14 cellular contexts compared by ENCODE assay signal in the genomic region with DNA sequence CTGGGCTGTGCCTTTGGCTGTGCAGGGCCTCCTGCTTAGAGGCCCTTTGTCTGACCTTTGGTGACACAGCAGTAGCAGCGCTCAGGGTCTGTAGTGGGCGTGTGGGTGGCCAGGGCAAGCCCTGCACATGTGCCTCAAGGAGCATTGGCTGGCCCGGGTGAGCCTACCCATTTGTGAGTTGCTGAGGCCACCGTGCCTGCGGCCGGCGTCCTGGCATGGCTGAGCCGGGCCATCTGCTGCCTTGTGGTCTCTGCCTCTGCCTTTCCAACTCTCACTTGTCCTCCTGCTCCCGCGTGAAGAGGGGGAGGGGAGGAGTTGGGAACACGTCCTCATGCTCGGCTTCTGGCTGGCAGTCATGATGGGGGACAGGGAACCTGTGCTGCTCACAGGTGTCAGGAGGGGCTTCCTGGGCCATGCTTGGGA. TPM values are rescaled to one million over a fixed set of nuclear protein-coding genes. Genes with fewer than 3 reads are reported as not detected.
DNase-seq lines count a peak whose midpoint lies in the region; ATAC-seq, FAIRE-seq and TF ChIP-seq lines count a peak whose summit lies in the region.
"Had no signal": no experiment of that assay in that cellular context is flagged by ENCODE, and none has a peak within 500 bp of the region (broad histone marks: within the 10 kb centered on the region; RNA-seq: fewer than 3 reads in every experiment).

No MANE protein-coding gene starts in this region.

- intact Hi-C loops in K562 (cut with micrococcal nuclease): no loop called here

- H3K27me3 Mint-ChIP-seq in neural crest cell (ENCODE audit: low read depth): no peaks in the 10 kb centered on the region

- H3K36me3 ChIP-seq in K562 (ENCODE audit: control insufficient read depth, insufficient read depth, low read length): peaks cover 73% of the 10 kb centered on the region

- POLR2A ChIA-PET in K562 (lab: Yijun Ruan, JAX): no interaction called here

- peak overlapping the region; percentile 92 for H3K27ac Mint-ChIP-seq in neural crest cell (ENCODE audit: unreplicated experiment)

- H3K27ac ChIP-seq in K562 (ENCODE audit: extremely low read depth, low read depth, low read length): no peak overlapping the region
- H3K27ac ChIP-seq: 22Rv1, body of pancreas had no signal

- TF ChIP-seq EP300 in K562 (IDR thresholded peaks at IDR 0.05; ENCODE audit: low read length): no peak

- 86% methylated on average over 11 of the region's 12 CpGs for WGBS in K562 (ENCODE audit: insufficient coverage, low coverage, missing lambda C conversion rate)

- H3K36me3 Mint-ChIP-seq in neural crest cell (ENCODE audit: low read depth): peaks cover 13% of the 10 kb centered on the region

- H3K4me3 Mint-ChIP-seq in neural crest cell: peak overlapping the region; percentile 38

- no peaks in the 10 kb centered on the region for H3K9me3 Mint-ChIP-seq in neural crest cell

- in situ Hi-C loops in K562 (cut with MboI): no loop called here

- peaks cover 26 to 43% of the 10 kb centered on the region in 2 experiments for H3K4me1 ChIP-seq in K562 (replicated peaks in 1 of 2; ENCODE audit: control insufficient read depth in 2 of 2, insufficient read depth in 2 of 2, low read length in 2 of 2)
- H3K4me1 ChIP-seq: body of pancreas had no signal

- no peak for TF ChIP-seq CTCF in K562 (IDR thresholded peaks at IDR 0.05 in 2 of 3, conservative IDR thresholded peaks at IDR 0.05 in 1 of 3; ENCODE audit: insufficient read depth in 2 of 3, low read depth in 1 of 3, low read length in 3 of 3)
- no peak for TF ChIP-seq CTCF in neural crest cell (conservative IDR thresholded peaks at IDR 0.05)

- H3K27me3 ChIP-seq in K562 (ENCODE audit: control insufficient read depth in 2 of 2, insufficient read depth in 2 of 2, low read length in 2 of 2): no peaks in the 10 kb centered on the region
- H3K27me3 ChIP-seq: body of pancreas, heart left ventricle had no signal

- no peaks in the 10 kb centered on the region for H4K20me1 ChIP-seq in K562 (replicated peaks; ENCODE audit: control insufficient read depth, insufficient read depth, low read length)

- H3K9me1 ChIP-seq in K562 (ENCODE audit: control insufficient read depth, insufficient read depth, low read length): peaks cover 3% of the 10 kb centered on the region

- H3K4me2 ChIP-seq in K562 (ENCODE audit: insufficient read depth, low read length): no peak overlapping the region

- no TSS peak for BruUV-seq in K562 (replicated peaks; lab: Mats Ljungman, UMichigan)

- TF ChIP-seq RAD21 in K562 (CRISPR knock-in tag; conservative IDR thresholded peaks at IDR 0.05 in 1 of 2, IDR thresholded peaks at IDR 0.05 in 1 of 2): no peak

- peak overlapping the region in 1 of 2 experiments; percentile 66; a peak in 1 of 4 replicates for H3K9ac ChIP-seq in K562 (ENCODE audit: insufficient read depth in 1 of 2, low read depth in 2 of 2, low read length in 2 of 2)

- H2AFZ ChIP-seq in K562 (ENCODE audit: low read depth, low read length): no peak overlapping the region

- ATAC-seq in K562: no peak
- ATAC-seq: body of pancreas, heart left ventricle had no signal

- DNase-seq in DMS 273 (lab: John Stamatoyannopoulos, UW; ENCODE audit: unreplicated experiment) (peak; percentile 48), DMS 273 treated with DMSO at 0.1 percent for 48 hours (lab: John Stamatoyannopoulos, UW) (no peak), NCI-H82 treated with DMSO at 0.1 percent for 48 hours (lab: John Stamatoyannopoulos, UW; ENCODE audit: unreplicated experiment) (peak; percentile 19), K562 (ENCODE audit: extremely low read depth in 1 of 4, low spot score in 3 of 4) (peak in 1 of 4 experiments; percentile 13), neural crest cell (ENCODE audit: low read depth, low spot score) (no peak), NCI-H1417 treated with DMSO at 0.1 percent for 48 hours (lab: John Stamatoyannopoulos, UW) (no peak), NCI-H526 (lab: John Stamatoyannopoulos, UW) (no peak), HTR-8/SVneo (ENCODE audit: insufficient read length, low spot score) (no peak)
- DNase-seq: heart left ventricle, mesenchymal stem cell, NCI-H2171 had no signal

- no peak overlapping the region for H3K4me3 ChIP-seq in K562
- H3K4me3 ChIP-seq: body of pancreas, heart left ventricle had no signal

- FAIRE-seq in K562 (lab: Jason Lieb, UNC) (no peak), HTR-8/SVneo (lab: Jason Lieb, UNC) (no peak)
- FAIRE-seq: endothelial cell of umbilical vein had no signal

- peaks cover 4% of the 10 kb centered on the region; the same call in 1 of the 3 replicates for H3K79me2 ChIP-seq in K562 (ENCODE audit: control insufficient read depth, insufficient read depth, low read length)

- H3K9me3 ChIP-seq in K562 (replicated peaks; ENCODE audit: control insufficient read depth, insufficient read depth, low read depth, low read length): no peaks in the 10 kb centered on the region
- H3K9me3 ChIP-seq: body of pancreas, heart left ventricle had no signal

- CTCF ChIA-PET in K562 (lab: Yijun Ruan, JAX; ENCODE audit: low intra/inter-chr PET ratio): no interaction called here

- no peak for TF ChIP-seq POLR2A in K562 (conservative IDR thresholded peaks at IDR 0.05)

- peaks cover 12% of the 10 kb centered on the region for H3K4me1 Mint-ChIP-seq in neural crest cell

RNA-seq across cellular contexts. Expression of gene ORAI2, which starts 9.2 kb away (rescaled TPM):
- total RNA-seq in K562 (2011; cell fraction: chromatin; rRNA removed; ENCODE audit: low replicate concordance): 18.4 and 52.2 TPM in 2 replicates
- total RNA-seq in K562 (2011; cell fraction: nucleolus; rRNA removed): 30.3 and 37.7 TPM in 2 replicates
- total RNA-seq in K562 (2011; cell fraction: nucleoplasm; rRNA removed): 25.7 and 31.2 TPM in 2 replicates
- 18.3 and 23.1 TPM in 2 replicates for total RNA-seq in K562 (2014; rRNA removed)
- total RNA-seq in K562 (2014; rRNA removed; fragmentation: Illumina TruSeq; extraction: Trizol): 4.0 and 4.1 TPM in 2 replicates
- 9.0 and 9.2 TPM in 2 replicates for total RNA-seq in K562 (2015; rRNA removed; fragmentation: Illumina TruSeq; extraction: Trizol)
- 23.5 and 27.7 TPM in 2 replicates for total RNA-seq in K562 (2021)
- 14.3 and 16.0 TPM in 2 replicates for polyA plus RNA-seq in K562 (2011; rRNA removed)
- 32.8 and 91.3 TPM in 2 replicates for polyA plus RNA-seq in K562 (2011; cell fraction: cytosol; rRNA removed)
- polyA plus RNA-seq in K562 (2011; cell fraction: nucleus; rRNA removed): 5.5 and 11.5 TPM in 2 replicates
- 34.3 and 36.5 TPM in 2 replicates for polyA plus RNA-seq in K562 (2012)
- polyA plus RNA-seq in K562 (2014; fragmentation: Illumina TruSeq; extraction: Trizol): 7.7 and 18.6 TPM in 2 replicates
- 1 to 10 TPM; 1.1 to 2.0 TPM for polyA plus RNA-seq in K562 (2014; fragmentation: Nextera tagmentation; extraction: Ambion mirVana)
- polyA plus RNA-seq in K562 (2014; rRNA removed): 16.7 and 18.9 TPM in 2 replicates
- 11.4 and 21.4 TPM in 2 replicates for polyA minus RNA-seq in K562 (2011; rRNA and poly(A)+ RNA removed)
- 35.3 and 38.1 TPM in 2 replicates for polyA minus RNA-seq in K562 (2011; cell fraction: cytosol; rRNA and poly(A)+ RNA removed)
- 4.0 and 4.6 TPM in 2 replicates for polyA minus RNA-seq in K562 (2011; cell fraction: nucleus; rRNA and poly(A)+ RNA removed)
- total RNA-seq in neural crest cell: 48.5 and 51.3 TPM in 2 replicates

RNA-seq across cellular contexts. Expression of gene PRKRIP1, which starts 28.0 kb away (rescaled TPM):
- total RNA-seq in K562 (2011; cell fraction: chromatin; rRNA removed; ENCODE audit: low replicate concordance): 41.9 and 63.9 TPM in 2 replicates
- total RNA-seq in K562 (2011; cell fraction: nucleolus; rRNA removed): 59.3 and 69.9 TPM in 2 replicates
- total RNA-seq in K562 (2011; cell fraction: nucleoplasm; rRNA removed): 40.8 and 43.3 TPM in 2 replicates
- total RNA-seq in K562 (2014; rRNA removed) (40.0 and 44.6 TPM in 2 replicates), K562 (2014; rRNA removed; fragmentation: Illumina TruSeq; extraction: Trizol) (14.8 and 15.9 TPM in 2 replicates), K562 (2015; rRNA removed; fragmentation: Illumina TruSeq; extraction: Trizol) (25.3 and 27.3 TPM in 2 replicates), K562 (2021) (25.2 and 33.9 TPM in 2 replicates), neural crest cell (38.3 and 41.9 TPM in 2 replicates)
- polyA plus RNA-seq in K562 (2011; rRNA removed) (17.2 and 18.1 TPM in 2 replicates), K562 (2014; fragmentation: Illumina TruSeq; extraction: Trizol) (19.3 and 19.8 TPM in 2 replicates), K562 (2014; fragmentation: Nextera tagmentation; extraction: Ambion mirVana) (10 to 100 TPM; 14.9 to 19.6 TPM), K562 (2014; rRNA removed) (48.6 and 52.1 TPM in 2 replicates)
- 15.5 and 21.3 TPM in 2 replicates for polyA plus RNA-seq in K562 (2011; cell fraction: cytosol; rRNA removed)
- polyA plus RNA-seq in K562 (2011; cell fraction: nucleus; rRNA removed): 62.2 and 104 TPM in 2 replicates
- polyA plus RNA-seq in K562 (2012): 24.5 and 27.3 TPM in 2 replicates
- polyA minus RNA-seq in K562 (2011; rRNA and poly(A)+ RNA removed): 5.6 and 5.9 TPM in 2 replicates
- 8.3 and 9.5 TPM in 2 replicates for polyA minus RNA-seq in K562 (2011; cell fraction: cytosol; rRNA and poly(A)+ RNA removed)
- polyA minus RNA-seq in K562 (2011; cell fraction: nucleus; rRNA and poly(A)+ RNA removed): 15.4 and 20.5 TPM in 2 replicates

RNA-seq across cellular contexts. Expression of gene ALKBH4, which starts 40.5 kb away (rescaled TPM):
- 4.3 and 16.0 TPM in 2 replicates for total RNA-seq in K562 (2011; cell fraction: chromatin; rRNA removed; ENCODE audit: low replicate concordance)
- total RNA-seq in K562 (2011; cell fraction: nucleolus; rRNA removed): 9.1 and 10.8 TPM in 2 replicates
- 6.9 and 7.2 TPM in 2 replicates for total RNA-seq in K562 (2011; cell fraction: nucleoplasm; rRNA removed)
- total RNA-seq in K562 (2014; rRNA removed) (21.4 and 41.5 TPM in 2 replicates), K562 (2014; rRNA removed; fragmentation: Illumina TruSeq; extraction: Trizol) (5.7 and 7.2 TPM in 2 replicates), K562 (2015; rRNA removed; fragmentation: Illumina TruSeq; extraction: Trizol) (13.5 and 15.2 TPM in 2 replicates), K562 (2021) (18.5 and 19.6 TPM in 2 replicates), neural crest cell (16.9 and 20.6 TPM in 2 replicates)
- polyA plus RNA-seq in K562 (2011; rRNA removed) (4.6 and 4.7 TPM in 2 replicates), K562 (2014; fragmentation: Illumina TruSeq; extraction: Trizol) (7.1 and 10.0 TPM in 2 replicates), K562 (2014; fragmentation: Nextera tagmentation; extraction: Ambion mirVana) (10 to 100 TPM in 1 of 2 experiments, 1 to 10 TPM in 1; 6.7 to 11.8 TPM), K562 (2014; rRNA removed) (13.8 and 18.1 TPM in 2 replicates)
- polyA plus RNA-seq in K562 (2011; cell fraction: cytosol; rRNA removed): 6.4 and 21.6 TPM in 2 replicates
- polyA plus RNA-seq in K562 (2011; cell fraction: nucleus; rRNA removed): 3.5 and 6.3 TPM in 2 replicates
- 10.7 and 13.3 TPM in 2 replicates for polyA plus RNA-seq in K562 (2012)
- polyA minus RNA-seq in K562 (2011; rRNA and poly(A)+ RNA removed): 1.5 and 2.0 TPM in 2 replicates
- polyA minus RNA-seq in K562 (2011; cell fraction: cytosol; rRNA and poly(A)+ RNA removed): 3.6 and 6.6 TPM in 2 replicates
- 3.4 and 3.9 TPM in 2 replicates for polyA minus RNA-seq in K562 (2011; cell fraction: nucleus; rRNA and poly(A)+ RNA removed)

RNA-seq across cellular contexts. Expression of gene LRWD1, which starts 40.6 kb away (rescaled TPM):
- 20.9 and 70.7 TPM in 2 replicates for total RNA-seq in K562 (2011; cell fraction: chromatin; rRNA removed; ENCODE audit: low replicate concordance)
- total RNA-seq in K562 (2011; cell fraction: nucleolus; rRNA removed): 74.0 and 78.4 TPM in 2 replicates
- total RNA-seq in K562 (2011; cell fraction: nucleoplasm; rRNA removed): 23.7 and 31.9 TPM in 2 replicates
- total RNA-seq in K562 (2014; rRNA removed) (51.2 and 62.4 TPM in 2 replicates), K562 (2014; rRNA removed; fragmentation: Illumina TruSeq; extraction: Trizol) (14.1 and 21.3 TPM in 2 replicates), K562 (2015; rRNA removed; fragmentation: Illumina TruSeq; extraction: Trizol) (38.3 and 38.5 TPM in 2 replicates), K562 (2021) (64.7 and 66.0 TPM in 2 replicates), neural crest cell (36.7 and 43.2 TPM in 2 replicates)
- polyA plus RNA-seq in K562 (2011; rRNA removed) (25.8 and 28.5 TPM in 2 replicates), K562 (2014; fragmentation: Illumina TruSeq; extraction: Trizol) (33.2 and 52.4 TPM in 2 replicates), K562 (2014; fragmentation: Nextera tagmentation; extraction: Ambion mirVana) (under 1 TPM; 0.61 to 0.78 TPM), K562 (2014; rRNA removed) (64.8 and 65.7 TPM in 2 replicates)
- 21.8 and 77.0 TPM in 2 replicates for polyA plus RNA-seq in K562 (2011; cell fraction: cytosol; rRNA removed)
- 35.4 and 76.1 TPM in 2 replicates for polyA plus RNA-seq in K562 (2011; cell fraction: nucleus; rRNA removed)
- 42.1 and 48.6 TPM in 2 replicates for polyA plus RNA-seq in K562 (2012)
- 11.1 and 23.2 TPM in 2 replicates for polyA minus RNA-seq in K562 (2011; rRNA and poly(A)+ RNA removed)
- 28.3 and 46.6 TPM in 2 replicates for polyA minus RNA-seq in K562 (2011; cell fraction: cytosol; rRNA and poly(A)+ RNA removed)
- 19.7 and 29.1 TPM in 2 replicates for polyA minus RNA-seq in K562 (2011; cell fraction: nucleus; rRNA and poly(A)+ RNA removed)

RNA-seq across cellular contexts. Expression of gene POLR2J, which starts 54.6 kb away (rescaled TPM):
- 11.0 and 31.6 TPM in 2 replicates for total RNA-seq in K562 (2011; cell fraction: chromatin; rRNA removed; ENCODE audit: low replicate concordance)
- 83.9 and 98.7 TPM in 2 replicates for total RNA-seq in K562 (2011; cell fraction: nucleolus; rRNA removed)
- total RNA-seq in K562 (2011; cell fraction: nucleoplasm; rRNA removed): 48.7 and 61.8 TPM in 2 replicates
- total RNA-seq in K562 (2014; rRNA removed): 132 and 160 TPM in 2 replicates
- total RNA-seq in K562 (2014; rRNA removed; fragmentation: Illumina TruSeq; extraction: Trizol): 70.3 and 80.8 TPM in 2 replicates
- total RNA-seq in K562 (2015; rRNA removed; fragmentation: Illumina TruSeq; extraction: Trizol): 141 TPM in 2 replicates
- total RNA-seq in K562 (2021): 97.8 and 104 TPM in 2 replicates
- polyA plus RNA-seq in K562 (2011; rRNA removed): 84.6 and 113 TPM in 2 replicates
- 138 and 266 TPM in 2 replicates for polyA plus RNA-seq in K562 (2011; cell fraction: cytosol; rRNA removed)
- 45.6 and 63.7 TPM in 2 replicates for polyA plus RNA-seq in K562 (2011; cell fraction: nucleus; rRNA removed)
- 130 and 185 TPM in 2 replicates for polyA plus RNA-seq in K562 (2012)
- polyA plus RNA-seq in K562 (2014; fragmentation: Illumina TruSeq; extraction: Trizol): 220 and 231 TPM in 2 replicates
- 10 to 100 TPM; 32.3 to 85.8 TPM for polyA plus RNA-seq in K562 (2014; fragmentation: Nextera tagmentation; extraction: Ambion mirVana)
- polyA plus RNA-seq in K562 (2014; rRNA removed): 175 and 180 TPM in 2 replicates
- 17.4 and 27.2 TPM in 2 replicates for polyA minus RNA-seq in K562 (2011; rRNA and poly(A)+ RNA removed)
- 16.4 and 17.5 TPM in 2 replicates for polyA minus RNA-seq in K562 (2011; cell fraction: cytosol; rRNA and poly(A)+ RNA removed)
- 51.5 and 65.8 TPM in 2 replicates for polyA minus RNA-seq in K562 (2011; cell fraction: nucleus; rRNA and poly(A)+ RNA removed)
- total RNA-seq in neural crest cell: 61.1 and 62.1 TPM in 2 replicates

Comparison
In these comparisons a context has a peak if more than half of its experiments do, and no peak if none do; other contexts are left out.
1. DNase-seq: peak in DMS 273 (single experiment) and NCI-H82 treated with DMSO at 0.1 percent for 48 hours (single experiment); none in DMS 273 treated with DMSO at 0.1 percent for 48 hours (single experiment), neural crest cell (single experiment), NCI-H1417 treated with DMSO at 0.1 percent for 48 hours (single experiment), NCI-H526 (0 of 2) and HTR-8/SVneo (single experiment).